In genomic region chr2:86440631-86441391, GRCh38 we compare ENCODE assay signal across 8 cellular contexts. TPM values are rescaled to one million over a fixed set of nuclear protein-coding genes. Genes with fewer than 3 reads are reported as not detected.
DNase-seq lines count a peak whose midpoint lies in the region; ATAC-seq, FAIRE-seq and TF ChIP-seq lines count a peak whose summit lies in the region.

Gene KDM3A (plus strand): TSS chr2:86441371. CDS start chr2:86442048, 677 bp downstream.

- H3K4me1 ChIP-seq in adrenal gland (replicated peaks in 1 of 2) (peaks cover 8 to 30% of the 10 kb centered on the region in 2 donors), cardiac muscle cell (ENCODE audit: low read depth) (peaks cover 26% of the 10 kb centered on the region), pancreas (peaks cover 22 to 29% (median 29%) of the 10 kb centered on the region in 3 donors), thyroid gland (peaks cover 20 to 32% of the 10 kb centered on the region in 2 donors)

- DNase-seq in GM12892 (ENCODE audit: insufficient read length) (peak; percentile 64), NCI-H1694 (lab: John Stamatoyannopoulos, UW) (peak; percentile 99), adrenal gland (peak; percentile 100), cardiac muscle cell (ENCODE audit: low read depth in 1 of 2, low spot score in 1 of 2) (peak; percentile 99 to 100), pancreas (peak; percentile 98 to 100 (median 99)), thyroid gland (peak; percentile 99)

- intact Hi-C loops in T-helper 1 cell treated with Interleukin-12 subunit alpha and Interleukin-12 subunit beta and Interleukin-4 antibody, amounts not matched to agents 30 ng/mL and 1 ng/mL, for 36 hours (cut with micrococcal nuclease): loop anchor here (1.0 to 5.0 kb wide), 5 partner anchors 41 to 904 kb away; partner anchors contain the start of genes MAT2A, MRPL35 and USP39
- intact Hi-C loops in adrenal gland (cut with DNase I) (no loop called here), pancreas (cut with DNase I) (no loop called here), thyroid gland (cut with DNase I) (loop anchor here (10.0 kb wide), 1 partner anchor 246 kb away; the partner anchor contains the start of genes IMMT and MRPL35)

- WGBS in adrenal gland, 4 donors: 1 to 2% (median 1%) methylated on average over 35 to 51 of the region's 51 CpGs
- WGBS in pancreas, 2 donors: 0% methylated on average over 51 of the region's 51 CpGs
- 1 to 3% methylated on average over 49 to 51 of the region's 51 CpGs for WGBS in thyroid gland, 2 donors

- TF ChIP-seq CTCF in adrenal gland (IDR thresholded peaks at IDR 0.05) (peak in 2 of 6 experiments; percentile 24 to 29), cardiac muscle cell (IDR thresholded peaks at IDR 0.05; ENCODE audit: low read depth, low read length) (no peak), pancreas (IDR thresholded peaks at IDR 0.05) (no peak), thyroid gland (IDR thresholded peaks at IDR 0.05) (no peak)

- H3K9me3 ChIP-seq in adrenal gland (replicated peaks in 1 of 3) (peaks cover 4 to 14% (median 14%) of the 10 kb centered on the region in 3 donors), cardiac muscle cell (ENCODE audit: low read depth) (no peaks in the 10 kb centered on the region), pancreas (peaks cover 0 to 8% (median 5%) of the 10 kb centered on the region in 4 donors), thyroid gland (peaks cover 3% of the 10 kb centered on the region)

- TF ChIP-seq POLR2A in GM12892 (IDR thresholded peaks at IDR 0.05; ENCODE audit: low read depth, low read length) (no peak), adrenal gland (IDR thresholded peaks at IDR 0.05) (no peak), thyroid gland (IDR thresholded peaks at IDR 0.05) (peak in 1 of 2 donors; percentile 99)

- peak within 1 kb of the TSS; percentile 86 to 99 (median 98) for H3K27ac ChIP-seq in adrenal gland
- peak within 1 kb of the TSS; percentile 99 for H3K27ac ChIP-seq in cardiac muscle cell
- peak within 1 kb of the TSS; percentile 86 to 97 (median 95) for H3K27ac ChIP-seq in pancreas
- peak within 1 kb of the TSS; percentile 93 to 98 (median 94) for H3K27ac ChIP-seq in thyroid gland

- peak within 1 kb of the TSS in 2 of 4 donors; percentile 50 to 93 for H3K4me3 ChIP-seq in adrenal gland
- H3K4me3 ChIP-seq in cardiac muscle cell: peak within 1 kb of the TSS; percentile 74
- H3K4me3 ChIP-seq in pancreas: peak within 1 kb of the TSS; percentile 43 to 72 (median 65)
- peak within 1 kb of the TSS; percentile 85 to 87 (median 86) for H3K4me3 ChIP-seq in thyroid gland (replicated peaks in 1 of 3)

- FAIRE-seq in GM12892 (lab: Jason Lieb, UNC) (peak; percentile 94), pancreas (lab: Jason Lieb, UNC) (peak; percentile 92)

- ATAC-seq in HG02885 (IDR thresholded peaks at IDR 0.05; ENCODE audit: poor library complexity, unreplicated experiment) (peak; percentile 85), pancreas (peak; percentile 89 to 94 (median 91))

- H3K27me3 ChIP-seq in adrenal gland: no peaks in the 10 kb centered on the region
- no peaks in the 10 kb centered on the region for H3K27me3 ChIP-seq in cardiac muscle cell
- H3K27me3 ChIP-seq in pancreas: no peaks in the 10 kb centered on the region
- H3K27me3 ChIP-seq in thyroid gland: no peaks in the 10 kb centered on the region

- H3K36me3 ChIP-seq in adrenal gland (replicated peaks in 1 of 2) (no peaks in the 10 kb centered on the region), cardiac muscle cell (peaks cover 4% of the 10 kb centered on the region), pancreas (no peaks in the 10 kb centered on the region), thyroid gland (no peaks in the 10 kb centered on the region)

RNA-seq across cellular contexts. Expression of gene KDM3A, which starts in this region (rescaled TPM):
- 54.8 TPM for polyA plus RNA-seq in GM12892 (2012; ENCODE audit: missing spikeins)
- 65.7 and 75.4 TPM in 2 replicates for total RNA-seq in T-helper 1 cell treated with Interleukin-12 subunit alpha and Interleukin-12 subunit beta and Interleukin-4 antibody, amounts not matched to agents 30 ng/mL and 1 ng/mL, for 36 hours
- 10 to 100 TPM; 16.7 to 54.6 (median 29.6) TPM for total RNA-seq in adrenal gland
- polyA plus RNA-seq in adrenal gland: 10 to 100 TPM; 26.8 to 41.7 (median 35.0) TPM
- 45.0 and 55.6 TPM in 2 replicates for total RNA-seq in cardiac muscle cell
- 40.7 and 47.2 TPM in 2 replicates for polyA plus RNA-seq in cardiac muscle cell
- total RNA-seq in pancreas: 10 to 100 TPM; 21.6 to 35.4 (median 28.3) TPM
- polyA plus RNA-seq in pancreas: 10 to 100 TPM; 15.4 to 23.0 TPM
- total RNA-seq in thyroid gland: 10 to 100 TPM; 39.5 to 60.9 (median 51.1) TPM

Comparison
In these comparisons a context has a peak if more than half of its experiments do, and no peak if none do; other contexts are left out.
1. intact Hi-C loops: an anchor here in T-helper 1 cell treated with Interleukin-12 subunit alpha and Interleukin-12 subunit beta and Interleukin-4 antibody, amounts not matched to agents 30 ng/mL and 1 ng/mL, for 36 hours (1.0 to 5.0 kb wide) and thyroid gland (10.0 kb wide); none called in adrenal gland and pancreas.